1 cellular context compared by ENCODE assay signal in genomic region chr12:119671070-119671469, GRCh38.
TF ChIP-seq lines count a peak whose summit lies in the region.

No MANE protein-coding gene starts in this region.

TF ChIP-seq in GM12878, 131 proteins besides CTCF, POLR2A, EP300 and RAD21:
- TF ChIP-seq JUNB (IDR thresholded peaks at IDR 0.05), result peak; percentile 22; the same call in 1 of the 2 replicates
- no peak for TF ChIP-seq HDAC6 (IDR thresholded peaks at IDR 0.05; ENCODE audit: unreplicated experiment)
- no peak for TF ChIP-seq BHLHE40 (IDR thresholded peaks at IDR 0.05; ENCODE audit: borderline replicate concordance in 1 of 2, low read depth in 2 of 2, low read length in 1 of 2)
- TF ChIP-seq NR2C1 (IDR thresholded peaks at IDR 0.05), result no peak
- 0 out of 2 replicates have a peak, but pooled peaks have one; percentile 21 for TF ChIP-seq PKNOX1 (IDR thresholded peaks at IDR 0.05)
- 0 out of 2 replicates have a peak, but pooled peaks have one; percentile 13 for TF ChIP-seq ATF2 (IDR thresholded peaks at IDR 0.05; ENCODE audit: low read length)
- TF ChIP-seq SREBF1 (IDR thresholded peaks at IDR 0.05; ENCODE audit: low read length), result no peak
